Comparison of ENCODE assay signal across 8 cellular contexts in the genomic region with DNA sequence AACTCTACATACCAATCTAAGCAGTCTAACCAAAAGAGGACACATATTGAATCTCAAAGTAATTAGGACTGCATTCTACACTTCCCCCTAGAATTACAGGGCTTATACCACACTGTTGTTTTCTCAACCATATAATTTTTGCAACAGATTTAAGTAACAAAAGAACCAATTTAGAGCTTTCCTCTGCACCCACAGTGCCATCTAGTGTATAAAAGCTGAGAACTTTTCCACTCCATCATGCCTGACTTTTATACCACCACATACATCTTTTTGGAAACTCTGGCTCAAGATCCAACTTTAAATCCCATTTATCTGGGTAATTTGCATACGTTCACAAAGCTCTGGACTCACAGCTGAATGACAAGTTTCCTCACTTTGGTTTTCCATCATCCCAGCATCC.
DNase-seq lines count a peak whose midpoint lies in the region; ATAC-seq and TF ChIP-seq lines count a peak whose summit lies in the region.

No MANE protein-coding gene starts in this region.

- intact Hi-C loops in HCT116 (cut with micrococcal nuclease) = loop anchor here (1.0 kb wide), 1 partner anchor 286 kb away; no protein-coding TSS in a partner anchor

- H3K9me2 ChIP-seq in HCT116 (ENCODE audit: insufficient read depth) = no peaks in the 10 kb centered on the region

- H3K4me3 Mint-ChIP-seq in T-cell = no peak overlapping the region

- H3K27ac ChIP-seq in C4-2B (no peak overlapping the region), HCT116 (ENCODE audit: low read depth, low read length) (no peak overlapping the region)

- no peaks in the 10 kb centered on the region for H3K36me3 Mint-ChIP-seq in T-cell

- H3K4me1 ChIP-seq in HCT116 (ENCODE audit: control insufficient read depth in 1 of 2, insufficient read depth in 2 of 2, low read length in 2 of 2) = no peaks in the 10 kb centered on the region

- H3K4me1 Mint-ChIP-seq in T-cell = peaks cover 30 to 45% (median 39%) of the 10 kb centered on the region in 3 donors

- TF ChIP-seq CTCF in C4-2B (conservative IDR thresholded peaks at IDR 0.05) (peak; percentile 56), HCT116 (IDR thresholded peaks at IDR 0.05 in 2 of 3, conservative IDR thresholded peaks at IDR 0.05 in 1 of 3; ENCODE audit: borderline replicate concordance in 1 of 3, insufficient read depth in 1 of 3, low read depth in 2 of 3, low read length in 2 of 3) (peak; percentile 40 to 53 (median 52); a peak in 4 of 6 replicates)

- H2AFZ ChIP-seq in HCT116 (ENCODE audit: low read depth, low read length, poor library complexity, severe bottlenecking) = peak overlapping the region; percentile 78

- CTCF ChIA-PET in HCT116 (lab: Charles Lee) = interaction anchor here (0.7 to 3.7 kb wide), 7 partner anchors 9 to 407 kb away, joined by 3 to 47 read pairs (median 3); no protein-coding TSS in a partner anchor
- CTCF ChIA-PET in T-cell (lab: Charles Lee) = interaction anchor here (0.6 to 3.3 kb wide), 9 partner anchors 9 to 446 kb away, joined by 3 to 35 read pairs (median 4); no protein-coding TSS in a partner anchor

- no peak overlapping the region for H3K9ac ChIP-seq in HCT116 (ENCODE audit: low read length)

- ATAC-seq in HCT116 (no peak), T-cell (replicated peaks in 1 of 4) (peak in 3 of 4 experiments; percentile 27 to 47 (median 42)), GM21737 (IDR thresholded peaks at IDR 0.05; ENCODE audit: unreplicated experiment) (no peak), HG02642 (IDR thresholded peaks at IDR 0.05; ENCODE audit: poor library complexity, unreplicated experiment) (no peak), HG02623 (IDR thresholded peaks at IDR 0.05; ENCODE audit: unreplicated experiment) (no peak)

- H3K27me3 ChIP-seq in HCT116 (ENCODE audit: insufficient read depth, low read length) = no peaks in the 10 kb centered on the region

- no peaks in the 10 kb centered on the region for H3K9me3 Mint-ChIP-seq in T-cell

- no peak overlapping the region for H3K4me2 ChIP-seq in HCT116 (ENCODE audit: low read length)

- H4K20me1 ChIP-seq in HCT116 (ENCODE audit: insufficient read depth) = no peaks in the 10 kb centered on the region

- no peaks in the 10 kb centered on the region for H3K79me2 ChIP-seq in HCT116 (ENCODE audit: insufficient read depth, low read length)

- no peak overlapping the region for H3K4me3 ChIP-seq in HCT116 (replicated peaks in 1 of 2; ENCODE audit: low read depth in 1 of 2, low read length in 2 of 2)

- RAD21 ChIA-PET in HCT116 (lab: Charles Lee; ENCODE audit: low non-redundant PET in 1 of 2, low total read pairs in 2 of 2, uncharacterized antibody in 2 of 2, unreplicated experiment in 2 of 2) = interaction anchor here (0.6 to 2.7 kb wide), 3 partner anchors 275 to 286 kb away, joined by 3 to 12 read pairs (median 10); no protein-coding TSS in a partner anchor

- TF ChIP-seq POLR2A in HCT116 (IDR thresholded peaks at IDR 0.05; ENCODE audit: borderline replicate concordance, extremely low read depth, insufficient read depth, insufficient read length) = no peak

- peak overlapping the region in 1 of 2 donors; percentile 53 for H3K27ac Mint-ChIP-seq in T-cell

- TF ChIP-seq RAD21 in HCT116 (IDR thresholded peaks at IDR 0.05; ENCODE audit: low read depth) = peak; percentile 72

- peaks cover 0 to 8% of the 10 kb centered on the region in 2 donors for H3K27me3 Mint-ChIP-seq in T-cell

- DNase-seq in HCT116 (ENCODE audit: low read depth, low spot score) (peak; percentile 12), T-cell (peak in 5 of 34 experiments; percentile 3 to 15 (median 10)), inferior parietal cortex (ENCODE audit: extremely low spot score) (peak; percentile 66), DMS79 treated with DMSO at 0.1 percent for 48 hours (lab: John Stamatoyannopoulos, UW) (no peak)

- no peaks in the 10 kb centered on the region for H3K36me3 ChIP-seq in HCT116 (ENCODE audit: control insufficient read depth in 1 of 2, insufficient read depth in 2 of 2, low read length in 2 of 2)

- H3K9me3 ChIP-seq in HCT116 (ENCODE audit: control insufficient read depth in 1 of 2, insufficient read depth in 1 of 2, low read depth in 1 of 2, low read length in 2 of 2) = no peaks in the 10 kb centered on the region

- POLR2A ChIA-PET in HCT116 (lab: Charles Lee) (no interaction called here), T-cell (lab: Charles Lee) (interaction anchor here in 1 of 2 donors (0.7 kb wide), 1 partner anchor 117 kb away, joined by 4 read pairs; no protein-coding TSS in a partner anchor)

- BruUV-seq in HCT116 (replicated peaks; lab: Mats Ljungman, UMichigan) = no TSS peak

TF ChIP-seq in HCT116, 20 proteins besides CTCF, POLR2A, EP300 and RAD21:
- TF ChIP-seq CBX3 (IDR thresholded peaks at IDR 0.05; ENCODE audit: low read depth) = no peak
- TF ChIP-seq YY1 (IDR thresholded peaks at IDR 0.05; ENCODE audit: extremely low read depth, insufficient replicate concordance, low read depth, low read length) = no peak

Comparison
In these comparisons a context has a peak if more than half of its experiments do, and no peak if none do; other contexts are left out.
1. ATAC-seq: peak in T-cell (3 of 4); none in HCT116 (single experiment), GM21737 (single experiment), HG02642 (single experiment) and HG02623 (single experiment).